10 cellular contexts compared by ENCODE assay signal in the genomic region with DNA sequence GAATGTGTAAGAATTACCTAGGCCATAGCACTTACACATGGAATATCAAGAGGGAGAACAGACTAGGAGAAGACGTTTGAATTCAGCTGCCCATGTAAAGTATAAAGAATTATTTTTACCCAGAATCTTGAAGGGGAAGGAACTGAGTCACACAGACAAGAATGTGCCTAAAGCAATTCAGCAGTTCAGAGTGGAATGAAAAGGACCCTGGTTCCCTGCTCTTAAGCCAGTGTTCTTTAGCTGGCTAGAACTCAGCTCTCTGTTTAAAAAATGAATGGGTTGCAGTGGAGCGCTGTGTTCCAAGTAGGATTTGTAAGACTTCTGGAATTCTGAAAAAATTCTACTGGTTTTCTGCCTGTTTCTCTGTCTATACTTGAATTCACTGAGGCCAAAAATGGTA.
DNase-seq lines count a peak whose midpoint lies in the region; ATAC-seq and TF ChIP-seq lines count a peak whose summit lies in the region.
"Had no signal": no experiment of that assay in that cellular context is flagged by ENCODE, and none has a peak within 500 bp of the region (broad histone marks: within the 10 kb centered on the region; RNA-seq: fewer than 3 reads in every experiment).

No MANE protein-coding gene starts in this region.

- no peak for ATAC-seq in GM18868 (IDR thresholded peaks at IDR 0.05; ENCODE audit: unreplicated experiment)

- H3K36me3 ChIP-seq in HUES64 (ENCODE audit: insufficient read depth, low read length) = no peaks in the 10 kb centered on the region
- H3K36me3 ChIP-seq in mesodermal cell (ENCODE audit: control insufficient read depth, insufficient read depth, low read length) = no peaks in the 10 kb centered on the region
- no peaks in the 10 kb centered on the region for H3K36me3 ChIP-seq in vagina
- H3K36me3 ChIP-seq: BLaER1 had no signal

- H3K4me1 Mint-ChIP-seq in glutamatergic neuron (ENCODE audit: low read depth, unreplicated experiment) = no peaks in the 10 kb centered on the region
- peaks cover 6 to 10% of the 10 kb centered on the region in 2 donors for H3K4me1 Mint-ChIP-seq in immature natural killer cell
- H3K4me1 Mint-ChIP-seq: activated naive CD4-positive, alpha-beta T cell treated with anti-CD3 and anti-CD28 coated beads, Interleukin-2, amount 50 U/mL, for 24 hours had no signal

- H3K27ac Mint-ChIP-seq in glutamatergic neuron (ENCODE audit: unreplicated experiment) = no peak overlapping the region
- no peak overlapping the region for H3K27ac Mint-ChIP-seq in immature natural killer cell
- H3K27ac Mint-ChIP-seq: activated naive CD4-positive, alpha-beta T cell treated with anti-CD3 and anti-CD28 coated beads, Interleukin-2, amount 50 U/mL, for 24 hours had no signal

- intact Hi-C loops in vagina (cut with DNase I) = no loop called here

- H3K27me3 Mint-ChIP-seq in glutamatergic neuron (ENCODE audit: unreplicated experiment) = no peaks in the 10 kb centered on the region
- peaks cover 0 to 1% (median 0%) of the 10 kb centered on the region in 3 donors for H3K27me3 Mint-ChIP-seq in immature natural killer cell (ENCODE audit: low read depth in 3 of 3)
- H3K27me3 Mint-ChIP-seq: activated naive CD4-positive, alpha-beta T cell treated with anti-CD3 and anti-CD28 coated beads, Interleukin-2, amount 50 U/mL, for 24 hours had no signal

- no peaks in the 10 kb centered on the region for H3K9me3 ChIP-seq in HUES64 (ENCODE audit: insufficient read depth, low read depth, low read length)
- no peaks in the 10 kb centered on the region for H3K9me3 ChIP-seq in mesodermal cell (ENCODE audit: control insufficient read depth, low read length)
- H3K9me3 ChIP-seq in vagina = no peaks in the 10 kb centered on the region
- H3K9me3 ChIP-seq: BLaER1 had no signal

- H3K4me3 Mint-ChIP-seq in glutamatergic neuron (ENCODE audit: unreplicated experiment) (no peak overlapping the region), immature natural killer cell (no peak overlapping the region)
- H3K4me3 Mint-ChIP-seq: activated naive CD4-positive, alpha-beta T cell treated with anti-CD3 and anti-CD28 coated beads, Interleukin-2, amount 50 U/mL, for 24 hours had no signal

- H3K9me3 Mint-ChIP-seq in glutamatergic neuron (ENCODE audit: unreplicated experiment) (no peaks in the 10 kb centered on the region), immature natural killer cell (no peaks in the 10 kb centered on the region)
- H3K9me3 Mint-ChIP-seq: activated naive CD4-positive, alpha-beta T cell treated with anti-CD3 and anti-CD28 coated beads, Interleukin-2, amount 50 U/mL, for 24 hours had no signal

- WGBS in HUES64 = 78% methylated on average over 2 of the region's 2 CpGs
- WGBS in mesodermal cell (ENCODE audit: insufficient coverage in 2 of 2), 2 experiments = 100% methylated on average over 1 of the region's 2 CpGs; no CpG with 5 or more reads in 1 of the 2 experiments

- DNase-seq in A172 (ENCODE audit: low spot score) = peak; percentile 60
- peak; percentile 92 for DNase-seq in dermis blood vessel endothelial cell
- no peak for DNase-seq in glutamatergic neuron
- no peak for DNase-seq in immature natural killer cell
- DNase-seq in vagina (ENCODE audit: extremely low spot score in 2 of 2) = no peak

- H3K27ac ChIP-seq in HUES64 (ENCODE audit: low read depth, low read length) = 0 out of 2 replicates have a peak overlapping the region, but pooled peaks have one; percentile 27
- peak overlapping the region; percentile 81 for H3K27ac ChIP-seq in mesodermal cell (ENCODE audit: low read depth, low read length, severe bottlenecking)
- H3K27ac ChIP-seq in vagina = no peak overlapping the region
- H3K27ac ChIP-seq: BLaER1 had no signal

- H3K4me1 ChIP-seq in HUES64 (ENCODE audit: insufficient read depth, low read length) = peaks cover 15% of the 10 kb centered on the region; the same call in 1 of the 2 replicates
- peaks cover 34% of the 10 kb centered on the region for H3K4me1 ChIP-seq in mesodermal cell (ENCODE audit: control insufficient read depth, insufficient read depth, low read length, poor library complexity, severe bottlenecking)
- H3K4me1 ChIP-seq in vagina = peaks cover 8% of the 10 kb centered on the region
- H3K4me1 ChIP-seq: BLaER1 had no signal

- no peaks in the 10 kb centered on the region for H3K27me3 ChIP-seq in HUES64 (ENCODE audit: insufficient read depth, low read length)
- H3K27me3 ChIP-seq in vagina = no peaks in the 10 kb centered on the region
- H3K27me3 ChIP-seq: BLaER1 had no signal

- H3K4me3 ChIP-seq in HUES64 (ENCODE audit: low read length) (no peak overlapping the region), mesodermal cell (ENCODE audit: extremely low read depth, insufficient read depth, low read length, poor library complexity, severe bottlenecking) (no peak overlapping the region), vagina (no peak overlapping the region)
- H3K4me3 ChIP-seq: BLaER1 had no signal

- H3K36me3 Mint-ChIP-seq in glutamatergic neuron (ENCODE audit: unreplicated experiment) (no peaks in the 10 kb centered on the region), immature natural killer cell (peaks cover 0 to 7% (median 3%) of the 10 kb centered on the region in 3 donors)

- no peak overlapping the region for H3K9ac ChIP-seq in HUES64 (ENCODE audit: low read depth, low read length)
- H3K9ac ChIP-seq: BLaER1 had no signal

- TF ChIP-seq POLR2A in vagina (IDR thresholded peaks at IDR 0.05) = no peak

- TF ChIP-seq CTCF in glutamatergic neuron (IDR thresholded peaks at IDR 0.05; ENCODE audit: partially characterized antibody, unreplicated experiment) = no peak
- TF ChIP-seq CTCF in vagina (IDR thresholded peaks at IDR 0.05) = no peak

Comparison
In these comparisons a context has a peak if more than half of its experiments do, and no peak if none do; other contexts are left out.
1. DNase-seq: peak in A172 (single experiment) and dermis blood vessel endothelial cell (single experiment); none in glutamatergic neuron (single experiment), immature natural killer cell (0 of 3) and vagina (0 of 2).